23 cellular contexts compared by ENCODE assay signal in genomic region chr20:35630636-35631035, GRCh38. TPM values are rescaled to one million over a fixed set of nuclear protein-coding genes. Genes with fewer than 3 reads are reported as not detected.
DNase-seq lines count a peak whose midpoint lies in the region; ATAC-seq and TF ChIP-seq lines count a peak whose summit lies in the region.
"Had no signal": no experiment of that assay in that cellular context is flagged by ENCODE, and none has a peak within 500 bp of the region (broad histone marks: within the 10 kb centered on the region; RNA-seq: fewer than 3 reads in every experiment).

No MANE protein-coding gene starts in this region.

- no peak overlapping the region for H3K4me3 ChIP-seq in DND-41 (ENCODE audit: low read depth in 1 of 2, low read length in 2 of 2)

- no peak overlapping the region for H2AFZ ChIP-seq in DND-41 (ENCODE audit: low read depth, low read length)

- H3K9me3 Mint-ChIP-seq in activated CD4-positive, alpha-beta T cell treated with anti-CD3 and anti-CD28 coated beads for 36 hours (ENCODE audit: low read depth) = no peaks in the 10 kb centered on the region
- H3K9me3 Mint-ChIP-seq in activated T-helper 17 cell treated with anti-CD3 and anti-CD28 coated beads, Interleukin-2, amount 50 U/mL, for 72 hours = no peaks in the 10 kb centered on the region
- H3K9me3 Mint-ChIP-seq in effector memory CD8-positive, alpha-beta T cell = no peaks in the 10 kb centered on the region
- H3K9me3 Mint-ChIP-seq: HFFc6 had no signal

- no peaks in the 10 kb centered on the region for H3K27me3 Mint-ChIP-seq in activated CD4-positive, alpha-beta T cell treated with anti-CD3 and anti-CD28 coated beads for 36 hours
- H3K27me3 Mint-ChIP-seq in activated T-helper 17 cell treated with anti-CD3 and anti-CD28 coated beads, Interleukin-2, amount 50 U/mL, for 72 hours = no peaks in the 10 kb centered on the region
- H3K27me3 Mint-ChIP-seq in effector memory CD8-positive, alpha-beta T cell = no peaks in the 10 kb centered on the region

- no peaks in the 10 kb centered on the region for H3K27me3 ChIP-seq in DND-41 (ENCODE audit: insufficient read depth, low read length, poor library complexity)
- no peaks in the 10 kb centered on the region for H3K27me3 ChIP-seq in foreskin keratinocyte

- H3K79me2 ChIP-seq in DND-41 (ENCODE audit: insufficient read depth, low read length) = peaks cover 31% of the 10 kb centered on the region

- no peak overlapping the region for H3K9ac ChIP-seq in DND-41 (ENCODE audit: low read depth, low read length)

- no peak overlapping the region for H3K4me2 ChIP-seq in DND-41 (ENCODE audit: insufficient read depth, low read length)

- H3K36me3 ChIP-seq in DND-41 (ENCODE audit: insufficient read depth, low read length) = peaks cover 71% of the 10 kb centered on the region

- H3K4me1 Mint-ChIP-seq in activated CD4-positive, alpha-beta T cell treated with anti-CD3 and anti-CD28 coated beads for 36 hours = peaks cover 7% of the 10 kb centered on the region
- peaks cover 4% of the 10 kb centered on the region for H3K4me1 Mint-ChIP-seq in activated T-helper 17 cell treated with anti-CD3 and anti-CD28 coated beads, Interleukin-2, amount 50 U/mL, for 72 hours
- H3K4me1 Mint-ChIP-seq in effector memory CD8-positive, alpha-beta T cell (ENCODE audit: low read depth in 2 of 2) = peaks cover 16 to 23% of the 10 kb centered on the region in 2 donors

- H4K20me1 ChIP-seq in DND-41 (ENCODE audit: insufficient read depth, low read length) = peaks cover 34% of the 10 kb centered on the region

- no peak for DNase-seq in activated CD4-positive, alpha-beta T cell treated with anti-CD3 and anti-CD28 coated beads for 36 hours
- no peak for DNase-seq in activated CD4-positive, alpha-beta T cell treated with anti-CD3 and anti-CD28 coated beads for 4 hours
- DNase-seq in DND-41 = peak; percentile 2
- DNase-seq in sciatic nerve (ENCODE audit: low spot score) = peak; percentile 38
- DNase-seq in GM03348 (ENCODE audit: low spot score) = no peak
- no peak for DNase-seq in effector memory CD8-positive, alpha-beta T cell
- DNase-seq in foreskin keratinocyte = no peak
- DNase-seq: AML-193, C1 segment of cervical spinal cord, GDM1, H7, HFFc6, KBM-7, MM.1S, NCI-H1048, NCI-H1417 treated with DMSO at 0.1 percent for 48 hours, NCI-H187, NCI-H446 treated with DMSO at 0.1 percent for 48 hours, NCI-H526 treated with DMSO at 0.1 percent for 48 hours, OCI-M1, Right ventricle myocardium superior had no signal

- TF ChIP-seq CTCF in DND-41 (IDR thresholded peaks at IDR 0.05; ENCODE audit: borderline replicate concordance, extremely low read depth, low read length, poor library complexity, severe bottlenecking) = no peak
- no peak for TF ChIP-seq CTCF in foreskin keratinocyte (conservative IDR thresholded peaks at IDR 0.05)

- intact Hi-C loops in activated CD4-positive, alpha-beta T cell treated with anti-CD3 and anti-CD28 coated beads for 36 hours (cut with DNase I, micrococcal nuclease) = no loop called here
- intact Hi-C loops in sciatic nerve (cut with DNase I) = no loop called here

- H3K36me3 Mint-ChIP-seq in activated CD4-positive, alpha-beta T cell treated with anti-CD3 and anti-CD28 coated beads for 36 hours (ENCODE audit: low read depth) = peaks cover 33% of the 10 kb centered on the region
- H3K36me3 Mint-ChIP-seq in activated T-helper 17 cell treated with anti-CD3 and anti-CD28 coated beads, Interleukin-2, amount 50 U/mL, for 72 hours (ENCODE audit: low read depth) = peaks cover 80% of the 10 kb centered on the region
- peaks cover 51% of the 10 kb centered on the region for H3K36me3 Mint-ChIP-seq in effector memory CD8-positive, alpha-beta T cell (ENCODE audit: insufficient read depth)

- no peak overlapping the region for H3K27ac Mint-ChIP-seq in activated CD4-positive, alpha-beta T cell treated with anti-CD3 and anti-CD28 coated beads for 36 hours
- H3K27ac Mint-ChIP-seq in activated T-helper 17 cell treated with anti-CD3 and anti-CD28 coated beads, Interleukin-2, amount 50 U/mL, for 72 hours = no peak overlapping the region
- peak overlapping the region in 1 of 2 donors; percentile 77 for H3K27ac Mint-ChIP-seq in effector memory CD8-positive, alpha-beta T cell
- H3K27ac Mint-ChIP-seq: HFFc6 had no signal

- no peaks in the 10 kb centered on the region for H3K4me1 ChIP-seq in DND-41 (ENCODE audit: insufficient read depth, low read length)
- peaks cover 14% of the 10 kb centered on the region for H3K4me1 ChIP-seq in foreskin keratinocyte

- POLR2A ChIA-PET in activated CD4-positive, alpha-beta T cell treated with anti-CD3 and anti-CD28 coated beads for 36 hours (lab: Charles Lee) = interaction anchor here (0.5 to 1.2 kb wide), 2 partner anchors 11 to 38 kb away, joined by 3 to 4 read pairs; no protein-coding TSS in a partner anchor

- CTCF ChIA-PET in activated CD4-positive, alpha-beta T cell treated with anti-CD3 and anti-CD28 coated beads for 36 hours (lab: Charles Lee) = interaction anchor here (0.7 to 4.6 kb wide), 4 partner anchors 11 to 26 kb away, joined by 3 to 15 read pairs (median 4); no protein-coding TSS in a partner anchor

- H3K4me3 Mint-ChIP-seq in activated CD4-positive, alpha-beta T cell treated with anti-CD3 and anti-CD28 coated beads for 36 hours = no peak overlapping the region
- no peak overlapping the region for H3K4me3 Mint-ChIP-seq in activated T-helper 17 cell treated with anti-CD3 and anti-CD28 coated beads, Interleukin-2, amount 50 U/mL, for 72 hours
- H3K4me3 Mint-ChIP-seq in effector memory CD8-positive, alpha-beta T cell = no peak overlapping the region
- H3K4me3 Mint-ChIP-seq: HFFc6 had no signal

- H3K27ac ChIP-seq in DND-41 (ENCODE audit: low read length) = no peak overlapping the region
- H3K27ac ChIP-seq in foreskin keratinocyte = no peak overlapping the region
- H3K27ac ChIP-seq: 22Rv1 had no signal

- H3K9me3 ChIP-seq in DND-41 (ENCODE audit: insufficient read depth, low read length, severe bottlenecking) = no peaks in the 10 kb centered on the region

- ATAC-seq in activated CD4-positive, alpha-beta T cell treated with anti-CD3 and anti-CD28 coated beads for 36 hours = peak; percentile 19
- ATAC-seq in DND-41 (ENCODE audit: insufficient read depth, low read depth) (no peak), sciatic nerve (no peak), foreskin keratinocyte (no peak)
- peak; percentile 31 for ATAC-seq in activated T-helper 17 cell treated with anti-CD3 and anti-CD28 coated beads, Interleukin-2, amount 50 U/mL, for 72 hours (replicated peaks)
- ATAC-seq in effector memory CD8-positive, alpha-beta T cell (replicated peaks) = no peak

RNA-seq across cellular contexts. Expression of gene SPAG4, which starts 15.0 kb away (rescaled TPM):
- total RNA-seq in activated CD4-positive, alpha-beta T cell treated with anti-CD3 and anti-CD28 coated beads for 36 hours = 1 to 10 TPM; 6.4 to 6.9 TPM
- total RNA-seq in activated T-helper 17 cell treated with anti-CD3 and anti-CD28 coated beads, Interleukin-2, amount 50 U/mL, for 72 hours = 10 to 100 TPM in 1 of 2 donors, 1 to 10 TPM in 1; 7.2 to 52.4 TPM
- total RNA-seq in sciatic nerve = 4.5 TPM
- 1.5 and 3.2 TPM in 2 replicates for total RNA-seq in foreskin keratinocyte
- 1.7 and 2.2 TPM in 2 replicates for polyA plus RNA-seq in foreskin keratinocyte

RNA-seq across cellular contexts. Expression of gene CPNE1, which starts 34.1 kb away (rescaled TPM):
- total RNA-seq in activated CD4-positive, alpha-beta T cell treated with anti-CD3 and anti-CD28 coated beads for 36 hours = 100 to 1,000 TPM; 249 to 258 TPM
- total RNA-seq in activated T-helper 17 cell treated with anti-CD3 and anti-CD28 coated beads, Interleukin-2, amount 50 U/mL, for 72 hours = 100 to 1,000 TPM; 269 to 280 TPM
- total RNA-seq in sciatic nerve (167 TPM), foreskin keratinocyte (129 and 163 TPM in 2 replicates)
- 153 and 183 TPM in 2 replicates for polyA plus RNA-seq in foreskin keratinocyte

RNA-seq across cellular contexts. Expression of gene RBM12, which starts 34.1 kb away (rescaled TPM):
- 100 to 1,000 TPM; 122 to 148 TPM for total RNA-seq in activated CD4-positive, alpha-beta T cell treated with anti-CD3 and anti-CD28 coated beads for 36 hours
- total RNA-seq in activated T-helper 17 cell treated with anti-CD3 and anti-CD28 coated beads, Interleukin-2, amount 50 U/mL, for 72 hours = 100 to 1,000 TPM; 106 to 116 TPM
- 77.7 TPM for total RNA-seq in sciatic nerve
- total RNA-seq in foreskin keratinocyte = 62.7 and 62.8 TPM in 2 replicates
- 15.0 and 17.3 TPM in 2 replicates for polyA plus RNA-seq in foreskin keratinocyte

Comparison
In these comparisons a context has a peak if more than half of its experiments do, and no peak if none do; other contexts are left out.
1. ATAC-seq: peak in activated CD4-positive, alpha-beta T cell treated with anti-CD3 and anti-CD28 coated beads for 36 hours (single experiment) and activated T-helper 17 cell treated with anti-CD3 and anti-CD28 coated beads, Interleukin-2, amount 50 U/mL, for 72 hours (single experiment); none in DND-41 (single experiment), sciatic nerve (single experiment), effector memory CD8-positive, alpha-beta T cell (single experiment) and foreskin keratinocyte (single experiment).
2. DNase-seq: peak in DND-41 (single experiment) and sciatic nerve (single experiment); none in activated CD4-positive, alpha-beta T cell treated with anti-CD3 and anti-CD28 coated beads for 36 hours (single experiment), activated CD4-positive, alpha-beta T cell treated with anti-CD3 and anti-CD28 coated beads for 4 hours (0 of 2), GM03348 (single experiment), effector memory CD8-positive, alpha-beta T cell (0 of 3) and foreskin keratinocyte (0 of 2).